ENCODE assay signal across 1 cellular context in genomic region chr17:35243459-35244204, GRCh38.
TF ChIP-seq lines count a peak whose summit lies in the region.

No MANE protein-coding gene starts in this region.

TF ChIP-seq in HepG2, 621 proteins besides CTCF, POLR2A, EP300 and RAD21:
- TF ChIP-seq ZNF503 (CRISPR knock-in tag; IDR thresholded peaks at IDR 0.05) (no peak), MYNN (CRISPR knock-in tag; IDR thresholded peaks at IDR 0.05; ENCODE audit: low read depth) (no peak), FLYWCH1 (CRISPR knock-in tag; IDR thresholded peaks at IDR 0.05) (no peak), CENPX (CRISPR knock-in tag; IDR thresholded peaks at IDR 0.05) (no peak), ATF2 (CRISPR knock-in tag; IDR thresholded peaks at IDR 0.05) (no peak)
- TF ChIP-seq, protein P1, sequence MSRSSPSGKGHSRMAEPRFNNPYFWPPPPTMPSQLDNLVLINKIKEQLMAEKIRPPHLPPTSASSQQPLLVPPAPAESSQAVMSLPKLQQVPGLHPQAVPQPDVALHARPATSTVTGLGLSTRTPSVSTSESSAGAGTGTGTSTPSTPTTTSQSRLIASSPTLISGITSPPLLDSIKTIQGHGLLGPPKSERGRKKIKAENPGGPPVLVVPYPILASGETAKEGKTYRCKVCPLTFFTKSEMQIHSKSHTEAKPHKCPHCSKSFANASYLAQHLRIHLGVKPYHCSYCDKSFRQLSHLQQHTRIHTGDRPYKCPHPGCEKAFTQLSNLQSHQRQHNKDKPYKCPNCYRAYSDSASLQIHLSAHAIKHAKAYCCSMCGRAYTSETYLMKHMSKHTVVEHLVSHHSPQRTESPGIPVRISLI (CRISPR knock-in tag; IDR thresholded peaks at IDR 0.05; ENCODE audit: borderline replicate concordance): no peak
TF ChIP-seq in HepG2: peak in this region for 0.
